Comparison of ENCODE assay signal across 1 cellular context in the genomic region with DNA sequence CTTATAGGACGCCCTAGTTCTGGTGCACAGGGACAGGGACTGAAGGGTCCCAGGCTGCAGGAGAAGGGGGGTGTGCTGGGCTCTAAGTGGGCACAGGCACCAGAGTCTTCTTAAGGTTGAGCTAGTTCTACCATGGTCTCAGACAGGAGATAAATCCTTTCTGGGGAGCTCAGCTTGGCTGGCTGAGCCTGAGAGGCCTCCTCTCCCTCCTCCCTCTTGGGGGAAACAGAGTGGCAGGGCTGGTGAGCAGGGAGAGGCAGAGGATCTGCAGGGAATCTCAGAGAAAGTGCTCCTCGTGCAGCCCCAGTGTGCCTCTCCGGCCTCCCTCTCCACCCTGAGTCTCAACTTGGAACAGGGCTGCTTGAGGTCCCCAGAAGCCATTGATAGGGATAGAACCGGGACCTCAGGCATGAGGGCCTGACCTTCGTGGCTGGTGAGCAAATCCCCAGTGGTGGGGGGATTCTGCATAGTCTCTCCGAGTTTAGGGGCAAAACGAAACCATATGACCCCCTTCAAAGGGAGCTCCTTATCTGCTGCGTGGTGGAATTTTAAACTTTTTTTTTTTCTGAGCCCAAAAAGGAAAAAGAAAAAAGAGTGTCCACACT.
TF ChIP-seq lines count a peak whose summit lies in the region.

No MANE protein-coding gene starts in this region.

TF ChIP-seq in H1, 55 proteins besides CTCF, POLR2A, EP300 and RAD21:
- TF ChIP-seq RNF2 (IDR thresholded peaks at IDR 0.05; ENCODE audit: borderline replicate concordance, low read depth, low read length, missing control alignments, poor library complexity, severe bottlenecking) (peak; percentile 11), SUZ12 (IDR thresholded peaks at IDR 0.05; ENCODE audit: low read length) (no peak)
